1 cellular context compared by ENCODE assay signal in the genomic region with DNA sequence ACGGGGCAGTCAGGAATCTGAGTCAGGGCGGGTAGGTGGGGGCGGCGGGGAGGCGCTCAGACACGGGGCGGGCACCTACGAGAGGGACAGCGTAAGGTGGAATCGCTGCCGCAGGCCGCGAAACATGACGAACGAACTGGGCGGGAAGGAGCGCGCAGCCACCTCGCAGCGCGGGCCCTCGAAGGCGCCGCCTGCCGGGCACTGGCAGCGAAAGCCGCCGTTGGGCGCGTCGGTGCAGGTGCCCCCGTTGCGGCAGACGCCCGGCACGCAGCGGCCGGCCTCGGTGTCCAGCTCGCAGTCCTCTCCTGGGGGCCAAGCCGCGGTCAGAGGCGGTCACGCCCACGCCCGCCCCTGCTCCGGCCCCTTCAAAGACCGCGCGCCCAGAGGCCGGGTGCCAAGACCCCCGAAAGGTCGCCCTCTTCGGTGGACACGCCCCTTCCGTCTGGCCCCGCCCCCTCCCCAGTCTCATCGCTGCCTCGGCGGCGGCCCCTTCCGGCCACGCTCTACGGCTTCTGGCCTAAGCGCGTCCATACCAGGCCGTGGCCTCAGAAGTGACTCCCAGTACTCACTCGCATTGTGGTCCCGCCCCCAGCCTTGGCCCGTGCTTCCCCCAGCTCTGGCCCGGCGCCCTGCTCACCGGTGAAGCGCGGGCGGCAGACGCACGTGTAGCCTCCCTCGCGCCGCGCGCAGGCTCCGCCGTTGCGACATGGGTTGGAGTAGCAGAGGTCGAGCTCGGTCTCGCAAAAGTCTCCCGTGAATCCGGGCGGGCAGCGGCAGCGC.
TF ChIP-seq lines count a peak whose summit lies in the region.

No MANE protein-coding gene starts in this region.

TF ChIP-seq in HepG2, 621 proteins besides CTCF, POLR2A, EP300 and RAD21 (continued from another document and continues in another):
- TF ChIP-seq, protein P1, sequence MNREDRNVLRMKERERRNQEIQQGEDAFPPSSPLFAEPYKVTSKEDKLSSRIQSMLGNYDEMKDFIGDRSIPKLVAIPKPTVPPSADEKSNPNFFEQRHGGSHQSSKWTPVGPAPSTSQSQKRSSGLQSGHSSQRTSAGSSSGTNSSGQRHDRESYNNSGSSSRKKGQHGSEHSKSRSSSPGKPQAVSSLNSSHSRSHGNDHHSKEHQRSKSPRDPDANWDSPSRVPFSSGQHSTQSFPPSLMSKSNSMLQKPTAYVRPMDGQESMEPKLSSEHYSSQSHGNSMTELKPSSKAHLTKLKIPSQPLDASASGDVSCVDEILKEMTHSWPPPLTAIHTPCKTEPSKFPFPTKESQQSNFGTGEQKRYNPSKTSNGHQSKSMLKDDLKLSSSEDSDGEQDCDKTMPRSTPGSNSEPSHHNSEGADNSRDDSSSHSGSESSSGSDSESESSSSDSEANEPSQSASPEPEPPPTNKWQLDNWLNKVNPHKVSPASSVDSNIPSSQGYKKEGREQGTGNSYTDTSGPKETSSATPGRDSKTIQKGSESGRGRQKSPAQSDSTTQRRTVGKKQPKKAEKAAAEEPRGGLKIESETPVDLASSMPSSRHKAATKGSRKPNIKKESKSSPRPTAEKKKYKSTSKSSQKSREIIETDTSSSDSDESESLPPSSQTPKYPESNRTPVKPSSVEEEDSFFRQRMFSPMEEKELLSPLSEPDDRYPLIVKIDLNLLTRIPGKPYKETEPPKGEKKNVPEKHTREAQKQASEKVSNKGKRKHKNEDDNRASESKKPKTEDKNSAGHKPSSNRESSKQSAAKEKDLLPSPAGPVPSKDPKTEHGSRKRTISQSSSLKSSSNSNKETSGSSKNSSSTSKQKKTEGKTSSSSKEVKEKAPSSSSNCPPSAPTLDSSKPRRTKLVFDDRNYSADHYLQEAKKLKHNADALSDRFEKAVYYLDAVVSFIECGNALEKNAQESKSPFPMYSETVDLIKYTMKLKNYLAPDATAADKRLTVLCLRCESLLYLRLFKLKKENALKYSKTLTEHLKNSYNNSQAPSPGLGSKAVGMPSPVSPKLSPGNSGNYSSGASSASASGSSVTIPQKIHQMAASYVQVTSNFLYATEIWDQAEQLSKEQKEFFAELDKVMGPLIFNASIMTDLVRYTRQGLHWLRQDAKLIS (CRISPR knock-in tag; IDR thresholded peaks at IDR 0.05), result no peak
- TF ChIP-seq THAP11 (CRISPR knock-in tag; IDR thresholded peaks at IDR 0.05) (0 out of 2 replicates have a peak, but pooled peaks have one; percentile 22), ZNF333 (CRISPR knock-in tag; IDR thresholded peaks at IDR 0.05; ENCODE audit: borderline replicate concordance) (no peak), ZFP82 (CRISPR knock-in tag; IDR thresholded peaks at IDR 0.05; ENCODE audit: borderline replicate concordance) (no peak), RFXAP (CRISPR knock-in tag; IDR thresholded peaks at IDR 0.05; ENCODE audit: borderline replicate concordance) (0 out of 2 replicates have a peak, but pooled peaks have one; percentile 29), GATAD1 (CRISPR knock-in tag; IDR thresholded peaks at IDR 0.05) (0 out of 2 replicates have a peak, but pooled peaks have one; percentile 16), DR1 (CRISPR knock-in tag; IDR thresholded peaks at IDR 0.05) (no peak), SP1 (IDR thresholded peaks at IDR 0.05) (no peak), SP1 (CRISPR knock-in tag; IDR thresholded peaks at IDR 0.05) (peak; percentile 70; the same call in 1 of the 2 replicates), FIP1L1 (IDR thresholded peaks at IDR 0.05; ENCODE audit: borderline replicate concordance, insufficient read depth, low read depth, low read length) (no peak), NONO (IDR thresholded peaks at IDR 0.05) (no peak), NONO (CRISPR knock-in tag; conservative IDR thresholded peaks at IDR 0.05) (peak; percentile 33; the same call in 1 of the 2 replicates), ZNF644 (CRISPR knock-in tag; IDR thresholded peaks at IDR 0.05; ENCODE audit: low read depth) (no peak), ZNF543 (CRISPR knock-in tag; IDR thresholded peaks at IDR 0.05) (no peak), LCORL (IDR thresholded peaks at IDR 0.05) (no peak), LCORL (CRISPR knock-in tag; IDR thresholded peaks at IDR 0.05) (no peak), NFATC3 (CRISPR knock-in tag; IDR thresholded peaks at IDR 0.05) (no peak), PRPF4 (IDR thresholded peaks at IDR 0.05; ENCODE audit: low read depth, low read length, poor library complexity, severe bottlenecking) (no peak), ELF1 (CRISPR knock-in tag; IDR thresholded peaks at IDR 0.05) (0 out of 2 replicates have a peak, but pooled peaks have one; percentile 36), ZBTB1 (CRISPR knock-in tag; IDR thresholded peaks at IDR 0.05; ENCODE audit: borderline replicate concordance) (no peak), MAZ (IDR thresholded peaks at IDR 0.05; ENCODE audit: borderline replicate concordance, low read depth, low read length) (0 out of 2 replicates have a peak, but pooled peaks have one; percentile 25), MAZ (CRISPR knock-in tag; IDR thresholded peaks at IDR 0.05; ENCODE audit: low read depth) (peak; percentile 58; the same call in 1 of the 2 replicates), CCAR2 (optimal IDR thresholded peaks at IDR 0.05; ENCODE audit: low read depth, low read length) (no peak), ZNF777 (CRISPR knock-in tag; IDR thresholded peaks at IDR 0.05) (peak; percentile 71), ZNF674 (CRISPR knock-in tag; IDR thresholded peaks at IDR 0.05; ENCODE audit: low read depth) (no peak), ZNF501 (CRISPR knock-in tag; IDR thresholded peaks at IDR 0.05) (no peak; the same call in 1 of the 2 replicates), ZNF891 (CRISPR knock-in tag; IDR thresholded peaks at IDR 0.05) (no peak; the same call in 1 of the 2 replicates), RBFOX2 (IDR thresholded peaks at IDR 0.05; ENCODE audit: low read depth, low read length) (0 out of 2 replicates have a peak, but pooled peaks have one; percentile 33), ZNF430 (CRISPR knock-in tag; IDR thresholded peaks at IDR 0.05) (no peak), GABPB1 (CRISPR knock-in tag; IDR thresholded peaks at IDR 0.05) (peak; percentile 79), MTF2 (CRISPR knock-in tag; IDR thresholded peaks at IDR 0.05; ENCODE audit: borderline replicate concordance) (no peak), TRIM24 (CRISPR knock-in tag; IDR thresholded peaks at IDR 0.05) (no peak), ZNF788 (CRISPR knock-in tag; IDR thresholded peaks at IDR 0.05; ENCODE audit: borderline replicate concordance) (no peak), MLLT10 (CRISPR knock-in tag; IDR thresholded peaks at IDR 0.05) (no peak), ZNF335 (CRISPR knock-in tag; IDR thresholded peaks at IDR 0.05) (no peak), HDAC6 (IDR thresholded peaks at IDR 0.05; ENCODE audit: low read depth, low read length) (no peak)
- TF ChIP-seq, protein P2, sequence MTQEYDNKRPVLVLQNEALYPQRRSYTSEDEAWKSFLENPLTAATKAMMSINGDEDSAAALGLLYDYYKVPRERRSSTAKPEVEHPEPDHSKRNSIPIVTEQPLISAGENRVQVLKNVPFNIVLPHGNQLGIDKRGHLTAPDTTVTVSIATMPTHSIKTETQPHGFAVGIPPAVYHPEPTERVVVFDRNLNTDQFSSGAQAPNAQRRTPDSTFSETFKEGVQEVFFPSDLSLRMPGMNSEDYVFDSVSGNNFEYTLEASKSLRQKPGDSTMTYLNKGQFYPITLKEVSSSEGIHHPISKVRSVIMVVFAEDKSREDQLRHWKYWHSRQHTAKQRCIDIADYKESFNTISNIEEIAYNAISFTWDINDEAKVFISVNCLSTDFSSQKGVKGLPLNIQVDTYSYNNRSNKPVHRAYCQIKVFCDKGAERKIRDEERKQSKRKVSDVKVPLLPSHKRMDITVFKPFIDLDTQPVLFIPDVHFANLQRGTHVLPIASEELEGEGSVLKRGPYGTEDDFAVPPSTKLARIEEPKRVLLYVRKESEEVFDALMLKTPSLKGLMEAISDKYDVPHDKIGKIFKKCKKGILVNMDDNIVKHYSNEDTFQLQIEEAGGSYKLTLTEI (CRISPR knock-in tag; conservative IDR thresholded peaks at IDR 0.05), result no peak
- TF ChIP-seq, protein P3, sequence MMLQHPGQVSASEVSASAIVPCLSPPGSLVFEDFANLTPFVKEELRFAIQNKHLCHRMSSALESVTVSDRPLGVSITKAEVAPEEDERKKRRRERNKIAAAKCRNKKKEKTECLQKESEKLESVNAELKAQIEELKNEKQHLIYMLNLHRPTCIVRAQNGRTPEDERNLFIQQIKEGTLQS (CRISPR knock-in tag; IDR thresholded peaks at IDR 0.05), result no peak
- TF ChIP-seq, protein P4, sequence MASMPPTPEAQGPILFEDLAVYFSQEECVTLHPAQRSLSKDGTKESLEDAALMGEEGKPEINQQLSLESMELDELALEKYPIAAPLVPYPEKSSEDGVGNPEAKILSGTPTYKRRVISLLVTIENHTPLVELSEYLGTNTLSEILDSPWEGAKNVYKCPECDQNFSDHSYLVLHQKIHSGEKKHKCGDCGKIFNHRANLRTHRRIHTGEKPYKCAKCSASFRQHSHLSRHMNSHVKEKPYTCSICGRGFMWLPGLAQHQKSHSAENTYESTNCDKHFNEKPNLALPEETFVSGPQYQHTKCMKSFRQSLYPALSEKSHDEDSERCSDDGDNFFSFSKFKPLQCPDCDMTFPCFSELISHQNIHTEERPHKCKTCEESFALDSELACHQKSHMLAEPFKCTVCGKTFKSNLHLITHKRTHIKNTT (CRISPR knock-in tag; IDR thresholded peaks at IDR 0.05), result no peak
- TF ChIP-seq, protein P5, sequence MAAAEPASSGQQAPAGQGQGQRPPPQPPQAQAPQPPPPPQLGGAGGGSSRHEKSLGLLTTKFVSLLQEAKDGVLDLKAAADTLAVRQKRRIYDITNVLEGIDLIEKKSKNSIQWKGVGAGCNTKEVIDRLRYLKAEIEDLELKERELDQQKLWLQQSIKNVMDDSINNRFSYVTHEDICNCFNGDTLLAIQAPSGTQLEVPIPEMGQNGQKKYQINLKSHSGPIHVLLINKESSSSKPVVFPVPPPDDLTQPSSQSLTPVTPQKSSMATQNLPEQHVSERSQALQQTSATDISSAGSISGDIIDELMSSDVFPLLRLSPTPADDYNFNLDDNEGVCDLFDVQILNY (CRISPR knock-in tag; conservative IDR thresholded peaks at IDR 0.05), result peak; percentile 52; the same call in 1 of the 2 replicates
- TF ChIP-seq, protein P6, sequence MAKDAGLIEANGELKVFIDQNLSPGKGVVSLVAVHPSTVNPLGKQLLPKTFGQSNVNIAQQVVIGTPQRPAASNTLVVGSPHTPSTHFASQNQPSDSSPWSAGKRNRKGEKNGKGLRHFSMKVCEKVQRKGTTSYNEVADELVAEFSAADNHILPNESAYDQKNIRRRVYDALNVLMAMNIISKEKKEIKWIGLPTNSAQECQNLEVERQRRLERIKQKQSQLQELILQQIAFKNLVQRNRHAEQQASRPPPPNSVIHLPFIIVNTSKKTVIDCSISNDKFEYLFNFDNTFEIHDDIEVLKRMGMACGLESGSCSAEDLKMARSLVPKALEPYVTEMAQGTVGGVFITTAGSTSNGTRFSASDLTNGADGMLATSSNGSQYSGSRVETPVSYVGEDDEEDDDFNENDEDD (CRISPR knock-in tag; IDR thresholded peaks at IDR 0.05; ENCODE audit: borderline replicate concordance), result peak; percentile 86; the same call in 1 of the 2 replicates
- TF ChIP-seq, protein P7, sequence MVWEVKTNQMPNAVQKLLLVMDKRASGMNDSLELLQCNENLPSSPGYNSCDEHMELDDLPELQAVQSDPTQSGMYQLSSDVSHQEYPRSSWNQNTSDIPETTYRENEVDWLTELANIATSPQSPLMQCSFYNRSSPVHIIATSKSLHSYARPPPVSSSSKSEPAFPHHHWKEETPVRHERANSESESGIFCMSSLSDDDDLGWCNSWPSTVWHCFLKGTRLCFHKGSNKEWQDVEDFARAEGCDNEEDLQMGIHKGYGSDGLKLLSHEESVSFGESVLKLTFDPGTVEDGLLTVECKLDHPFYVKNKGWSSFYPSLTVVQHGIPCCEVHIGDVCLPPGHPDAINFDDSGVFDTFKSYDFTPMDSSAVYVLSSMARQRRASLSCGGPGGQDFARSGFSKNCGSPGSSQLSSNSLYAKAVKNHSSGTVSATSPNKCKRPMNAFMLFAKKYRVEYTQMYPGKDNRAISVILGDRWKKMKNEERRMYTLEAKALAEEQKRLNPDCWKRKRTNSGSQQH (CRISPR knock-in tag; IDR thresholded peaks at IDR 0.05; ENCODE audit: low read depth), result no peak
- TF ChIP-seq, protein P8, sequence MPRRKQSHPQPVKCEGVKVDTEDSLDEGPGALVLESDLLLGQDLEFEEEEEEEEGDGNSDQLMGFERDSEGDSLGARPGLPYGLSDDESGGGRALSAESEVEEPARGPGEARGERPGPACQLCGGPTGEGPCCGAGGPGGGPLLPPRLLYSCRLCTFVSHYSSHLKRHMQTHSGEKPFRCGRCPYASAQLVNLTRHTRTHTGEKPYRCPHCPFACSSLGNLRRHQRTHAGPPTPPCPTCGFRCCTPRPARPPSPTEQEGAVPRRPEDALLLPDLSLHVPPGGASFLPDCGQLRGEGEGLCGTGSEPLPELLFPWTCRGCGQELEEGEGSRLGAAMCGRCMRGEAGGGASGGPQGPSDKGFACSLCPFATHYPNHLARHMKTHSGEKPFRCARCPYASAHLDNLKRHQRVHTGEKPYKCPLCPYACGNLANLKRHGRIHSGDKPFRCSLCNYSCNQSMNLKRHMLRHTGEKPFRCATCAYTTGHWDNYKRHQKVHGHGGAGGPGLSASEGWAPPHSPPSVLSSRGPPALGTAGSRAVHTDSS (CRISPR knock-in tag; conservative IDR thresholded peaks at IDR 0.05), result no peak
- TF ChIP-seq, protein P9, sequence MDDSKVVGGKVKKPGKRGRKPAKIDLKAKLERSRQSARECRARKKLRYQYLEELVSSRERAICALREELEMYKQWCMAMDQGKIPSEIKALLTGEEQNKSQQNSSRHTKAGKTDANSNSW (CRISPR knock-in tag; IDR thresholded peaks at IDR 0.05; ENCODE audit: borderline replicate concordance), result no peak
- TF ChIP-seq, protein P10, sequence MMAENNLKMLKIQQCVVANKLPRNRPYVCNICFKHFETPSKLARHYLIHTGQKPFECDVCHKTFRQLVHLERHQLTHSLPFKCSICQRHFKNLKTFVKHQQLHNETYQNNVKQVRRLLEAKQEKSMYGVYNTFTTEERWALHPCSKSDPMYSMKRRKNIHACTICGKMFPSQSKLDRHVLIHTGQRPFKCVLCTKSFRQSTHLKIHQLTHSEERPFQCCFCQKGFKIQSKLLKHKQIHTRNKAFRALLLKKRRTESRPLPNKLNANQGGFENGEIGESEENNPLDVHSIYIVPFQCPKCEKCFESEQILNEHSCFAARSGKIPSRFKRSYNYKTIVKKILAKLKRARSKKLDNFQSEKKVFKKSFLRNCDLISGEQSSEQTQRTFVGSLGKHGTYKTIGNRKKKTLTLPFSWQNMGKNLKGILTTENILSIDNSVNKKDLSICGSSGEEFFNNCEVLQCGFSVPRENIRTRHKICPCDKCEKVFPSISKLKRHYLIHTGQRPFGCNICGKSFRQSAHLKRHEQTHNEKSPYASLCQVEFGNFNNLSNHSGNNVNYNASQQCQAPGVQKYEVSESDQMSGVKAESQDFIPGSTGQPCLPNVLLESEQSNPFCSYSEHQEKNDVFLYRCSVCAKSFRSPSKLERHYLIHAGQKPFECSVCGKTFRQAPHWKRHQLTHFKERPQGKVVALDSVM (CRISPR knock-in tag; IDR thresholded peaks at IDR 0.05), result no peak
- TF ChIP-seq, protein P11, sequence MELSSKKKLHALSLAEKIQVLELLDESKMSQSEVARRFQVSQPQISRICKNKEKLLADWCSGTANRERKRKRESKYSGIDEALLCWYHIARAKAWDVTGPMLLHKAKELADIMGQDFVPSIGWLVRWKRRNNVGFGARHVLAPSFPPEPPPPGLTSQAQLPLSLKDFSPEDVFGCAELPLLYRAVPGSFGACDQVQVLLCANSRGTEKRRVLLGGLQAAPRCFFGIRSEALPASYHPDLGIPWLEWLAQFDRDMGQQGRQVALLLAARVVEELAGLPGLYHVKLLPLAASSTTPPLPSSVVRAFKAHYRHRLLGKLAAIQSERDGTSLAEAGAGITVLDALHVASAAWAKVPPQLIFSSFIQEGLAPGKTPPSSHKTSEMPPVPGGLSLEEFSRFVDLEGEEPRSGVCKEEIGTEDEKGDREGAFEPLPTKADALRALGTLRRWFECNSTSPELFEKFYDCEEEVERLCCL (CRISPR knock-in tag; IDR thresholded peaks at IDR 0.05; ENCODE audit: borderline replicate concordance), result no peak
